Comparison of ENCODE assay signal across 1 cellular context in genomic region chr1:205488074-205488723, GRCh38.
A peak's percentile ranks its signal among the peaks of the same experiment; 100 is the strongest.
TF ChIP-seq lines count a peak whose summit lies in the region.

No MANE protein-coding gene starts in this region.

TF ChIP-seq in H1, 55 proteins besides CTCF, POLR2A, EP300 and RAD21:
- TF ChIP-seq SIN3A (conservative IDR thresholded peaks at IDR 0.05 in 1 of 2, IDR thresholded peaks at IDR 0.05 in 1 of 2; ENCODE audit: low read depth in 1 of 2, low read length in 2 of 2) = peak; percentile 49 to 57; a peak in 1 of 4 replicates
- TF ChIP-seq CEBPB (IDR thresholded peaks at IDR 0.05; ENCODE audit: low read depth, low read length) = peak; percentile 86
- 0 out of 2 replicates have a peak, but pooled peaks have one; percentile 45 for TF ChIP-seq YY1 (IDR thresholded peaks at IDR 0.05; ENCODE audit: low read depth, low read length)
- peak; percentile 53; the same call in 1 of the 2 replicates for TF ChIP-seq ATF3 (IDR thresholded peaks at IDR 0.05; ENCODE audit: insufficient read depth, low read depth, low read length)
- peak; percentile 51; the same call in 1 of the 2 replicates for TF ChIP-seq JUND (IDR thresholded peaks at IDR 0.05; ENCODE audit: low read length)
- no peak; the same call in 1 of the 2 replicates for TF ChIP-seq CREB1 (IDR thresholded peaks at IDR 0.05)
- TF ChIP-seq CBX8 (IDR thresholded peaks at IDR 0.05; ENCODE audit: borderline replicate concordance, low read depth, low read length) = no peak
- peak; percentile 32; the same call in 1 of the 2 replicates for TF ChIP-seq GABPA (IDR thresholded peaks at IDR 0.05; ENCODE audit: borderline replicate concordance, insufficient read depth, low read length)
